ENCODE assay signal across 7 cellular contexts in genomic region chr4:109908741-109909140, GRCh38. TPM values are rescaled to one million over a fixed set of nuclear protein-coding genes. Genes with fewer than 3 reads are reported as not detected.
"Had no signal": no experiment of that assay in that cellular context is flagged by ENCODE, and none has a peak within 500 bp of the region (broad histone marks: within the 10 kb centered on the region; RNA-seq: fewer than 3 reads in every experiment).

No MANE protein-coding gene starts in this region.

- H3K4me1 Mint-ChIP-seq: IgD-negative memory B cell had no signal

- H3K36me3 Mint-ChIP-seq: IgD-negative memory B cell had no signal

- H3K27ac ChIP-seq: GM23248, HL-60 had no signal

- DNase-seq: GM23248, GOT3, H7, HFFc6 had no signal

- H3K4me3 ChIP-seq: GM23248, HAP-1 had no signal

- H2AFZ ChIP-seq: GM23248 had no signal

- H3K9me3 Mint-ChIP-seq: HFFc6 had no signal

- H3K9ac ChIP-seq: GM23248 had no signal

- H3K9me3 ChIP-seq: HAP-1 had no signal

- H3K4me3 Mint-ChIP-seq: HFFc6 had no signal

- H3K27ac Mint-ChIP-seq: HFFc6, IgD-negative memory B cell had no signal

- H3K36me3 ChIP-seq: HAP-1 had no signal

RNA-seq across cellular contexts. Expression of gene EGF, which starts 3.9 kb away (rescaled TPM):
- polyA plus RNA-seq: GM23248 had no signal
